In the genomic region with DNA sequence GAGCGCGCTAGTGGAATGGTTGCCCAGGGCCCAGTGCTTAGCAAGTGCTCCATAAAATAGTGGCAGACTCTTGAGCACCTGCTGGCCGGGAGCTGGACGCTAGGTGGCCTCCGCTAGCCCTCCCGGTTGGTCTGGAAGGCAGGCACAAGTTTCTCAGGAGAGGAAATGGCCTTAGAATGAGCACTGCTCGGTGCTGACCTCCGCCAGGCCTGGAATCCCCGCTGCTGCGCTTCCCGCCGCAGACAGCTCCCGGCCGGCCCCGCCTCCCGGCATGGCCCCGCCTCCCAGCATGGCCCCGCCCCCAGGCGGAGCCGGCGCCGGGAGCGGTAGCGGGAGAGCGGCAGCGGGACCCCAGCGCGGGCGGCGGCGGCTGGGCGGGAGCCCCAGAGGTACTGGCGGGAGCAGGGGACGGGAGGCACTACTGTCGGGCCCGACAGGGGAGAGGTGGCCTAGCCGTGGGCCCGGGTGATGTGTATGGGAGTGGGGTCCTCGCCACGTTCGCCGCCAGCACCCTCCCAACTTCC, we compare ENCODE assay signal across 8 cellular contexts. TPM values are rescaled to one million over a fixed set of nuclear protein-coding genes. Genes with fewer than 3 reads are reported as not detected.
DNase-seq lines count a peak whose midpoint lies in the region; ATAC-seq, FAIRE-seq and TF ChIP-seq lines count a peak whose summit lies in the region.

A gene with protein sequence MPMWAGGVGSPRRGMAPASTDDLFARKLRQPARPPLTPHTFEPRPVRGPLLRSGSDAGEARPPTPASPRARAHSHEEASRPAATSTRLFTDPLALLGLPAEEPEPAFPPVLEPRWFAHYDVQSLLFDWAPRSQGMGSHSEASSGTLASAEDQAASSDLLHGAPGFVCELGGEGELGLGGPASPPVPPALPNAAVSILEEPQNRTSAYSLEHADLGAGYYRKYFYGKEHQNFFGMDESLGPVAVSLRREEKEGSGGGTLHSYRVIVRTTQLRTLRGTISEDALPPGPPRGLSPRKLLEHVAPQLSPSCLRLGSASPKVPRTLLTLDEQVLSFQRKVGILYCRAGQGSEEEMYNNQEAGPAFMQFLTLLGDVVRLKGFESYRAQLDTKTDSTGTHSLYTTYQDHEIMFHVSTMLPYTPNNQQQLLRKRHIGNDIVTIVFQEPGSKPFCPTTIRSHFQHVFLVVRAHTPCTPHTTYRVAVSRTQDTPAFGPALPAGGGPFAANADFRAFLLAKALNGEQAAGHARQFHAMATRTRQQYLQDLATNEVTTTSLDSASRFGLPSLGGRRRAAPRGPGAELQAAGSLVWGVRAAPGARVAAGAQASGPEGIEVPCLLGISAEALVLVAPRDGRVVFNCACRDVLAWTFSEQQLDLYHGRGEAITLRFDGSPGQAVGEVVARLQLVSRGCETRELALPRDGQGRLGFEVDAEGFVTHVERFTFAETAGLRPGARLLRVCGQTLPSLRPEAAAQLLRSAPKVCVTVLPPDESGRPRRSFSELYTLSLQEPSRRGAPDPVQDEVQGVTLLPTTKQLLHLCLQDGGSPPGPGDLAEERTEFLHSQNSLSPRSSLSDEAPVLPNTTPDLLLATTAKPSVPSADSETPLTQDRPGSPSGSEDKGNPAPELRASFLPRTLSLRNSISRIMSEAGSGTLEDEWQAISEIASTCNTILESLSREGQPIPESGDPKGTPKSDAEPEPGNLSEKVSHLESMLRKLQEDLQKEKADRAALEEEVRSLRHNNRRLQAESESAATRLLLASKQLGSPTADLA (plus strand): TSS at position 308 of the 524 bp plus-strand sequence. CDS start 2,821 bp downstream, outside the sequence.

- intact Hi-C loops in kidney (cut with DNase I) = no loop called here

- H3K36me3 ChIP-seq in kidney (ENCODE audit: control insufficient read depth in 1 of 2, insufficient read depth in 2 of 2, low read length in 2 of 2) = peaks cover 16 to 17% of the 10 kb centered on the region in 2 donors

- FAIRE-seq in kidney (lab: Jason Lieb, UNC) = no peak

- H3K27ac ChIP-seq in kidney (ENCODE audit: low read depth in 2 of 2, low read length in 2 of 2) = peak within 1 kb of the TSS; percentile 83 to 87

- peak within 1 kb of the TSS; percentile 63 to 85 for H3K9ac ChIP-seq in kidney (ENCODE audit: low read length in 2 of 2)

- no peak for ATAC-seq in HG03469 (IDR thresholded peaks at IDR 0.05; ENCODE audit: unreplicated experiment)

- CTCF ChIA-PET in HEK293T (lab: Yijun Ruan, JAX) = interaction anchor here (0.5 to 1.3 kb wide), 6 partner anchors 12 to 641 kb away, joined by 3 to 4 read pairs (median 4); a partner anchor contains a TSS

- H3K4me3 ChIP-seq in kidney (ENCODE audit: low read length in 2 of 2) = peak within 1 kb of the TSS; percentile 64 to 72

- peak; percentile 51 for DNase-seq in GF-D8 (lab: John Stamatoyannopoulos, UW)
- DNase-seq in HEK293T (ENCODE audit: extremely low spot score) = peak; percentile 94
- peak; percentile 87 for DNase-seq in NCI-H146 (lab: John Stamatoyannopoulos, UW)
- DNase-seq in activated CD4-positive, CD25-positive, alpha-beta regulatory T cell treated with anti-CD3 and anti-CD28 coated beads, Interleukin-2, amount 50 U/mL, for 72 hours = peak; percentile 82
- peak; percentile 86 for DNase-seq in cerebellum (ENCODE audit: low spot score)
- DNase-seq in kidney = peak; percentile 93
- DNase-seq in stimulated activated CD4-positive, alpha-beta T cell treated with anti-CD3 and anti-CD28 coated beads, Interleukin-12 subunit alpha, Interleukin-12 subunit beta, amount 100 ng/mL, for 48 hours (ENCODE audit: low read depth in 2 of 3, low spot score in 1 of 3) = peak in 2 of 3 donors; percentile 67 to 68

- POLR2A ChIA-PET in HEK293T (lab: Yijun Ruan, JAX) = interaction anchor here (0.6 to 2.0 kb wide), 23 partner anchors 9 to 350 kb away, joined by 3 to 15 read pairs (median 4); a partner anchor contains a TSS

- H3K9me3 ChIP-seq in kidney (ENCODE audit: control insufficient read depth in 1 of 2, low read length in 2 of 2) = no peaks in the 10 kb centered on the region

- TF ChIP-seq CTCF in kidney (IDR thresholded peaks at IDR 0.05; ENCODE audit: borderline replicate concordance, extremely low read depth, insufficient read depth) = peak; percentile 40

- peaks cover 0 to 29% of the 10 kb centered on the region in 2 donors for H3K4me1 ChIP-seq in kidney (ENCODE audit: control insufficient read depth in 1 of 2, insufficient read depth in 1 of 2, low read depth in 1 of 2, low read length in 2 of 2)

TF ChIP-seq in HEK293T, 16 proteins besides CTCF, POLR2A, EP300 and RAD21:
- TF ChIP-seq SP1 (IDR thresholded peaks at IDR 0.05) = no peak
- TF ChIP-seq TARDBP (IDR thresholded peaks at IDR 0.05) = no peak
- no peak for TF ChIP-seq ARNT (IDR thresholded peaks at IDR 0.05)
- TF ChIP-seq FOXM1 (IDR thresholded peaks at IDR 0.05; ENCODE audit: borderline replicate concordance) = no peak
- TF ChIP-seq BHLHE40 (IDR thresholded peaks at IDR 0.05; ENCODE audit: borderline replicate concordance) = no peak
TF ChIP-seq in HEK293T: peak in this region for 0.

RNA-seq across cellular contexts. Expression of the gene that starts here (rescaled TPM):
- total RNA-seq in cerebellum = 10.2 TPM
- total RNA-seq in kidney = 71.0 TPM
- polyA plus RNA-seq in kidney (ENCODE audit: insufficient read depth, low read depth, low replicate concordance) = 46.4 TPM
